Comparison of ENCODE assay signal across 19 cellular contexts in genomic region chr13:42392180-42392579, GRCh38.
DNase-seq lines count a peak whose midpoint lies in the region; ATAC-seq lines count a peak whose summit lies in the region.
"Had no signal": no experiment of that assay in that cellular context is flagged by ENCODE, and none has a peak within 500 bp of the region (broad histone marks: within the 10 kb centered on the region; RNA-seq: fewer than 3 reads in every experiment).

No MANE protein-coding gene starts in this region.

- peaks cover 6% of the 10 kb centered on the region for H3K36me3 Mint-ChIP-seq in activated naive CD4-positive, alpha-beta T cell treated with anti-CD3 and anti-CD28 coated beads, Interleukin-2, amount 10 ng/mL, durations not matched to agents 7 days and 5 days
- no peaks in the 10 kb centered on the region for H3K36me3 Mint-ChIP-seq in T-helper 17 cell (ENCODE audit: low read depth)
- H3K36me3 Mint-ChIP-seq in central memory CD8-positive, alpha-beta T cell (ENCODE audit: insufficient read depth): peaks cover 4% of the 10 kb centered on the region
- H3K36me3 Mint-ChIP-seq: CD14-positive monocyte, neural progenitor cell had no signal

- peaks cover 77% of the 10 kb centered on the region for H3K4me1 Mint-ChIP-seq in activated naive CD4-positive, alpha-beta T cell treated with anti-CD3 and anti-CD28 coated beads, Interleukin-2, amount 10 ng/mL, durations not matched to agents 7 days and 5 days
- peaks cover 58% of the 10 kb centered on the region for H3K4me1 Mint-ChIP-seq in T-helper 17 cell
- peaks cover 70% of the 10 kb centered on the region for H3K4me1 Mint-ChIP-seq in central memory CD8-positive, alpha-beta T cell
- H3K4me1 Mint-ChIP-seq: CD14-positive monocyte had no signal

- DNase-seq in activated naive CD4-positive, alpha-beta T cell treated with anti-CD3 and anti-CD28 coated beads, Interleukin-2, amount 10 ng/mL, durations not matched to agents 7 days and 5 days: no peak
- DNase-seq in activated naive CD4-positive, alpha-beta T cell treated with Interleukin-2 at 50 U/mL for 16 hours: no peak
- no peak for DNase-seq in T-helper 17 cell
- DNase-seq in central memory CD8-positive, alpha-beta T cell (ENCODE audit: low spot score in 2 of 2): no peak
- DNase-seq in NCI-H2107 (lab: John Stamatoyannopoulos, UW): no peak
- DNase-seq: activated B cell treated with CpG ODN at 0.5 μM for 24 hours, adrenal gland, hippocampal formation, NCI-H1694 treated with DMSO at 0.1 percent for 48 hours, NCI-H748 treated with DMSO at 0.1 percent for 48 hours, uterus had no signal

- CTCF ChIA-PET in activated naive CD4-positive, alpha-beta T cell treated with anti-CD3 and anti-CD28 coated beads, Interleukin-2, amount 10 ng/mL, durations not matched to agents 7 days and 5 days (lab: Charles Lee): interaction anchor here (0.6 to 3.1 kb wide), 10 partner anchors 9 to 1069 kb away, joined by 3 to 12 read pairs (median 4); no protein-coding TSS in a partner anchor

- H3K27ac Mint-ChIP-seq in activated naive CD4-positive, alpha-beta T cell treated with anti-CD3 and anti-CD28 coated beads, Interleukin-2, amount 10 ng/mL, durations not matched to agents 7 days and 5 days: peak overlapping the region; percentile 91
- peak overlapping the region; percentile 91 for H3K27ac Mint-ChIP-seq in T-helper 17 cell
- H3K27ac Mint-ChIP-seq in central memory CD8-positive, alpha-beta T cell (ENCODE audit: low read depth): peak overlapping the region; percentile 84
- H3K27ac Mint-ChIP-seq: activated B cell treated with CpG ODN at 0.5 μM for 24 hours, CD14-positive monocyte, neural progenitor cell, progenitor cell of endocrine pancreas had no signal

- H3K4me3 Mint-ChIP-seq in activated naive CD4-positive, alpha-beta T cell treated with anti-CD3 and anti-CD28 coated beads, Interleukin-2, amount 10 ng/mL, durations not matched to agents 7 days and 5 days: no peak overlapping the region
- peak overlapping the region; percentile 28 for H3K4me3 Mint-ChIP-seq in T-helper 17 cell
- peak overlapping the region; percentile 65 for H3K4me3 Mint-ChIP-seq in central memory CD8-positive, alpha-beta T cell
- H3K4me3 Mint-ChIP-seq: activated B cell treated with CpG ODN at 0.5 μM for 24 hours, CD14-positive monocyte, neural progenitor cell had no signal

- no peaks in the 10 kb centered on the region for H3K9me3 ChIP-seq in T-helper 17 cell (ENCODE audit: control insufficient read depth, low read length, poor library complexity, severe bottlenecking)
- H3K9me3 ChIP-seq: adrenal gland, esophagus muscularis mucosa, uterus had no signal

- ATAC-seq in T-helper 17 cell (no peak), HG02938 (IDR thresholded peaks at IDR 0.05; ENCODE audit: unreplicated experiment) (no peak), GM21515 (IDR thresholded peaks at IDR 0.05; ENCODE audit: unreplicated experiment) (no peak)
- ATAC-seq in central memory CD8-positive, alpha-beta T cell (replicated peaks; ENCODE audit: extremely low read depth, poor library complexity, severe bottlenecking): no peak
- ATAC-seq: HCT116, K562 had no signal

- peaks cover 6% of the 10 kb centered on the region for H3K9me3 Mint-ChIP-seq in activated naive CD4-positive, alpha-beta T cell treated with anti-CD3 and anti-CD28 coated beads, Interleukin-2, amount 10 ng/mL, durations not matched to agents 7 days and 5 days
- H3K9me3 Mint-ChIP-seq in central memory CD8-positive, alpha-beta T cell: no peaks in the 10 kb centered on the region
- H3K9me3 Mint-ChIP-seq: activated B cell treated with CpG ODN at 0.5 μM for 24 hours had no signal

- peaks cover 3% of the 10 kb centered on the region for H3K27me3 Mint-ChIP-seq in activated naive CD4-positive, alpha-beta T cell treated with anti-CD3 and anti-CD28 coated beads, Interleukin-2, amount 10 ng/mL, durations not matched to agents 7 days and 5 days
- H3K27me3 Mint-ChIP-seq in T-helper 17 cell: no peaks in the 10 kb centered on the region
- no peaks in the 10 kb centered on the region for H3K27me3 Mint-ChIP-seq in central memory CD8-positive, alpha-beta T cell
- H3K27me3 Mint-ChIP-seq: activated B cell treated with CpG ODN at 0.5 μM for 24 hours had no signal
